In the genomic region with DNA sequence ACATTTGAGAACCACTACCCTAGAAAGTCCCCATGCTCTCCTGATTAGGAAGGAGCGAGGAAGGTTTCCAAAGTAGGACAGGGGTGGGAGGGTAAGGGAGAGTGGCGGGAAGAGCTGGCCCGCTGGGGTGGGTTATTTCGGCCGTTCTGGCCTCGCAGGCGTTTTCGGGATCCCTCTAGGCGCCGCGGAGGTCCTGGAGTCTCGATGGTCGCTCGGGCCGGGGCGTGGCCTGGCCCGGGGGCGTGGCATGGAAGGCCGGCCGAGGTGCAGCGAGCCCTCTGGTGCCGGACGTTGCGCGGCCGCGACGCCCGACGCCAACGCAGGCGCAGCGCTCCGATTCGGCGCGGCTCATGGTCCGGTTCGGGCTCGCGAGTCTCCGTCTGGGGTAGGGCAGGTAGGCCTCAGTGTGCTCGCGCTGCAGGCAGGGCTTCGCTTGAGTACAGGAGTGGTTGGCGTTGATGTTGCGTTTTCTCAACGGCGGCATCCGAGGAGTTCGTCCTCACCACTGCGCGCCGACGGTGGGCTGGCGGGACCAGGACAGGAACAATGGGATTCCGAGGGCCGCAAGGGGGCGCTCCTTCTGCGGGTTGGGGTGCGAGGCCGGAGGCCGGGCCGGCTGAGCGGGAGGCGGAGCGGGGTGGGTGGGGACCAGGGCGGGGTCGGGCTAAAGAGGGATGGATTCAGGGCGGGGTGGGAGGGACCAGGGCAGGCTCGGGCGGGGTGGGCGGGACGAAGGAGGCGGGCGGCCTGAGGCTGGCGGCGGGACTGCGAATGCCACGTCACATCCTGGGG, we compare ENCODE assay signal across 8 cellular contexts. TPM values are rescaled to one million over a fixed set of nuclear protein-coding genes. Genes with fewer than 3 reads are reported as not detected.
DNase-seq lines count a peak whose midpoint lies in the region; ATAC-seq and TF ChIP-seq lines count a peak whose summit lies in the region.

A gene with protein sequence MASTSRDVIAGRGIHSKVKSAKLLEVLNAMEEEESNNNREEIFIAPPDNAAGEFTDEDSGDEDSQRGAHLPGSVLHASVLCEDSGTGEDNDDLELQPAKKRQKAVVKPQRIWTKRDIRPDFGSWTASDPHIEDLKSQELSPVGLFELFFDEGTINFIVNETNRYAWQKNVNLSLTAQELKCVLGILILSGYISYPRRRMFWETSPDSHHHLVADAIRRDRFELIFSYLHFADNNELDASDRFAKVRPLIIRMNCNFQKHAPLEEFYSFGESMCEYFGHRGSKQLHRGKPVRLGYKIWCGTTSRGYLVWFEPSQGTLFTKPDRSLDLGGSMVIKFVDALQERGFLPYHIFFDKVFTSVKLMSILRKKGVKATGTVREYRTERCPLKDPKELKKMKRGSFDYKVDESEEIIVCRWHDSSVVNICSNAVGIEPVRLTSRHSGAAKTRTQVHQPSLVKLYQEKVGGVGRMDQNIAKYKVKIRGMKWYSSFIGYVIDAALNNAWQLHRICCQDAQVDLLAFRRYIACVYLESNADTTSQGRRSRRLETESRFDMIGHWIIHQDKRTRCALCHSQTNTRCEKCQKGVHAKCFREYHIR (plus strand): TSS at position 287 of the 792 bp plus-strand sequence. CDS start 7,628 bp downstream, outside the sequence.

- peak; percentile 96 for TF ChIP-seq POLR2A in GM19099 (IDR thresholded peaks at IDR 0.05; ENCODE audit: extremely low read depth, insufficient read length, low read depth)

- peaks cover 6% of the 10 kb centered on the region for H3K27me3 ChIP-seq in BE2C

- peak within 1 kb of the TSS; percentile 71 for H3K4me3 ChIP-seq in BE2C (ENCODE audit: low read depth, low read length)

- no peaks in the 10 kb centered on the region for H3K36me3 Mint-ChIP-seq in activated CD4-positive, alpha-beta T cell treated with anti-CD3 and anti-CD28 coated beads for 36 hours (ENCODE audit: low read depth)

- intact Hi-C loops in activated CD4-positive, alpha-beta T cell treated with anti-CD3 and anti-CD28 coated beads for 36 hours (cut with DNase I, micrococcal nuclease), result loop anchor here (1.0 to 2.0 kb wide), 8 partner anchors 18 to 80 kb away; a partner anchor contains a TSS

- H3K9me3 Mint-ChIP-seq in activated CD4-positive, alpha-beta T cell treated with anti-CD3 and anti-CD28 coated beads for 36 hours (ENCODE audit: low read depth), result no peaks in the 10 kb centered on the region

- peak within 1 kb of the TSS; percentile 98 for H3K27ac ChIP-seq in cingulate gyrus (ENCODE audit: low read depth, low read length)

- ATAC-seq in HG03378 (IDR thresholded peaks at IDR 0.05; ENCODE audit: unreplicated experiment), result peak; percentile 87
- peak; percentile 87 for ATAC-seq in activated CD4-positive, alpha-beta T cell treated with anti-CD3 and anti-CD28 coated beads for 36 hours
- ATAC-seq in left lobe of liver, result peak; percentile 96

- no peaks in the 10 kb centered on the region for H3K4me1 ChIP-seq in BE2C

- CTCF ChIA-PET in activated CD4-positive, alpha-beta T cell treated with anti-CD3 and anti-CD28 coated beads for 36 hours (lab: Charles Lee), result interaction anchor here (0.9 to 1.5 kb wide), 2 partner anchors 19 to 33 kb away, joined by 3 to 4 read pairs; no protein-coding TSS in a partner anchor

- DNase-seq in BE2C (peak; percentile 97), NCI-H460 (ENCODE audit: extremely low read depth, low read depth) (peak; percentile 94), left lobe of liver (ENCODE audit: low spot score) (peak; percentile 95)
- DNase-seq in activated CD4-positive, alpha-beta T cell treated with anti-CD3 and anti-CD28 coated beads for 36 hours, result peak; percentile 98
- peak; percentile 98 for DNase-seq in stimulated activated CD4-positive, alpha-beta T cell treated with anti-CD3 and anti-CD28 coated beads, Interleukin-2, amount 100 ng/mL, for 24 hours

- H3K9me3 ChIP-seq in BE2C, result no peaks in the 10 kb centered on the region

- H3K36me3 ChIP-seq in BE2C, result no peaks in the 10 kb centered on the region

- peak within 1 kb of the TSS; percentile 79 for H3K4me3 Mint-ChIP-seq in activated CD4-positive, alpha-beta T cell treated with anti-CD3 and anti-CD28 coated beads for 36 hours

- H3K27me3 Mint-ChIP-seq in activated CD4-positive, alpha-beta T cell treated with anti-CD3 and anti-CD28 coated beads for 36 hours, result no peaks in the 10 kb centered on the region

- H3K4me1 Mint-ChIP-seq in activated CD4-positive, alpha-beta T cell treated with anti-CD3 and anti-CD28 coated beads for 36 hours, result peaks cover 8% of the 10 kb centered on the region

- peak within 1 kb of the TSS; percentile 98 for H3K27ac Mint-ChIP-seq in activated CD4-positive, alpha-beta T cell treated with anti-CD3 and anti-CD28 coated beads for 36 hours

- peak; percentile 63 for TF ChIP-seq CTCF in BE2C (IDR thresholded peaks at IDR 0.05; ENCODE audit: low read depth, low read length)

- POLR2A ChIA-PET in activated CD4-positive, alpha-beta T cell treated with anti-CD3 and anti-CD28 coated beads for 36 hours (lab: Charles Lee), result no interaction called here

RNA-seq across cellular contexts. Expression of the gene that starts here (rescaled TPM):
- polyA plus RNA-seq in BE2C (2012; ENCODE audit: insufficient read depth, insufficient read length, low read depth), result 4.1 TPM
- total RNA-seq in NCI-H460 (2014; rRNA removed; shearing (Covaris generic)), result 4.1 and 7.5 TPM in 2 replicates
- 8.5 and 9.1 TPM in 2 replicates for polyA plus RNA-seq in NCI-H460 (2014; cell fraction: nucleus; rRNA removed)
- total RNA-seq in activated CD4-positive, alpha-beta T cell treated with anti-CD3 and anti-CD28 coated beads for 36 hours, result 1 to 10 TPM; 2.3 to 2.9 TPM
- 3.4 TPM for total RNA-seq in left lobe of liver

Comparison
In these comparisons a context has a peak if more than half of its experiments do, and no peak if none do; other contexts are left out.
1. Peak in every context shown above with its lines: DNase-seq, ATAC-seq, H3K4me3 ChIP-seq and H3K27ac ChIP-seq.